13 cellular contexts compared by ENCODE assay signal in genomic region chr3:126304704-126305103, GRCh38.
"Had no signal": no experiment of that assay in that cellular context is flagged by ENCODE, and none has a peak within 500 bp of the region (broad histone marks: within the 10 kb centered on the region; RNA-seq: fewer than 3 reads in every experiment).

No MANE protein-coding gene starts in this region.

- H3K27me3 ChIP-seq: upper lobe of left lung had no signal

- ATAC-seq: activated T-helper 17 cell treated with anti-CD3 and anti-CD28 coated beads, Interleukin-2, amount 50 U/mL, for 72 hours; left colon; mucosa of descending colon; natural killer cell; sciatic nerve had no signal

- DNase-seq: activated CD4-positive, alpha-beta T cell treated with anti-CD3 and anti-CD28 coated beads, Interleukin-2, amount 50 U/mL, for 1 hour; activated naive CD4-positive, alpha-beta T cell treated with anti-CD3 and anti-CD28 coated beads, Interleukin-2, amount 10 ng/mL, durations not matched to agents 7 days and 5 days; activated T-cell treated with anti-CD3 and anti-CD28 coated beads for 4 hours; central memory CD4-positive, alpha-beta T cell; effector CD4-positive, alpha-beta T cell; left colon; mucosa of descending colon; natural killer cell; stimulated activated CD4-positive, alpha-beta T cell treated with anti-CD3 and anti-CD28 coated beads, Interleukin-2, amount 100 ng/mL, for 24 hours; upper lobe of left lung had no signal

- H3K27ac ChIP-seq: coronary artery, upper lobe of left lung had no signal

- H3K4me3 ChIP-seq: coronary artery, mucosa of descending colon, upper lobe of left lung had no signal

- H3K36me3 ChIP-seq: upper lobe of left lung had no signal
